ENCODE assay signal across 1 cellular context in the genomic region with DNA sequence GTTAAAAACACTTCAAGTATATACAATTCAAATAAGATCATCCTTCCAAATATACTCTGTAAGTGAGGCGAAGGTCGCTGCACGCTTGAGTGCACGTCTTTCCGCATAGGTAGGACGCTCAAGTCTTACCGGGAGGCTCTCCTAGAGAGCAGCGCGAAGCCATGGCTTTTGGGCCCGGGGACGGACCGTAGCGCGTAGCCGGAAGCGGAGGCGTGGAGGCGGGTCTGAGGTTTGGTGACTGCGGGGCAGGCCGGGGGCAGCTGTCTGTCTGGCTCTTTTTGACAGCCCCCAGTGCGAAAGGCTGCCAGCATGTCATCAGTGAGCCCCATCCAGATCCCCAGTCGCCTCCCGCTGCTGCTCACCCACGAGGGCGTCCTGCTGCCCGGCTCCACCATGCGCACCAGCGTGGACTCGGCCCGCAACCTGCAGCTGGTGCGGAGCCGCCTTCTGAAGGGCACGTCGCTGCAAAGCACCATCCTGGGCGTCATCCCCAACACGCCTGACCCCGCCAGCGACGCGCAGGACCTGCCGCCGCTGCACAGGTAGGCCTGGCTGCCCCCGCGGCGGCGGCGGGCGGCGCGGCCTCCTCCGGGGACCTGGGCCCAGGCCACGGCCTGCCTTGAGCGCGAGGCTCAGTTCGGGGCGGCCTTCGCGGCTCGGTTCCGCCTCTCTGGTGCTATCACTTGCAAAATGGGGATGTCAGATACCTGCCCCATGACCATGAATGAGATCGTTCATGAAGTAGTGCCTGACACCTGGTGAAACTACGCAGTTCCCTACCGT.
TF ChIP-seq lines count a peak whose summit lies in the region.

A gene with protein sequence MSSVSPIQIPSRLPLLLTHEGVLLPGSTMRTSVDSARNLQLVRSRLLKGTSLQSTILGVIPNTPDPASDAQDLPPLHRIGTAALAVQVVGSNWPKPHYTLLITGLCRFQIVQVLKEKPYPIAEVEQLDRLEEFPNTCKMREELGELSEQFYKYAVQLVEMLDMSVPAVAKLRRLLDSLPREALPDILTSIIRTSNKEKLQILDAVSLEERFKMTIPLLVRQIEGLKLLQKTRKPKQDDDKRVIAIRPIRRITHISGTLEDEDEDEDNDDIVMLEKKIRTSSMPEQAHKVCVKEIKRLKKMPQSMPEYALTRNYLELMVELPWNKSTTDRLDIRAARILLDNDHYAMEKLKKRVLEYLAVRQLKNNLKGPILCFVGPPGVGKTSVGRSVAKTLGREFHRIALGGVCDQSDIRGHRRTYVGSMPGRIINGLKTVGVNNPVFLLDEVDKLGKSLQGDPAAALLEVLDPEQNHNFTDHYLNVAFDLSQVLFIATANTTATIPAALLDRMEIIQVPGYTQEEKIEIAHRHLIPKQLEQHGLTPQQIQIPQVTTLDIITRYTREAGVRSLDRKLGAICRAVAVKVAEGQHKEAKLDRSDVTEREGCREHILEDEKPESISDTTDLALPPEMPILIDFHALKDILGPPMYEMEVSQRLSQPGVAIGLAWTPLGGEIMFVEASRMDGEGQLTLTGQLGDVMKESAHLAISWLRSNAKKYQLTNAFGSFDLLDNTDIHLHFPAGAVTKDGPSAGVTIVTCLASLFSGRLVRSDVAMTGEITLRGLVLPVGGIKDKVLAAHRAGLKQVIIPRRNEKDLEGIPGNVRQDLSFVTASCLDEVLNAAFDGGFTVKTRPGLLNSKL (plus strand): TSS at position 221 of the 783 bp plus-strand sequence. CDS start 89 bp downstream, at position 310.

TF ChIP-seq in HepG2, 621 proteins besides CTCF, POLR2A, EP300 and RAD21 (continued from another document and continues in another):
- TF ChIP-seq, protein P1, sequence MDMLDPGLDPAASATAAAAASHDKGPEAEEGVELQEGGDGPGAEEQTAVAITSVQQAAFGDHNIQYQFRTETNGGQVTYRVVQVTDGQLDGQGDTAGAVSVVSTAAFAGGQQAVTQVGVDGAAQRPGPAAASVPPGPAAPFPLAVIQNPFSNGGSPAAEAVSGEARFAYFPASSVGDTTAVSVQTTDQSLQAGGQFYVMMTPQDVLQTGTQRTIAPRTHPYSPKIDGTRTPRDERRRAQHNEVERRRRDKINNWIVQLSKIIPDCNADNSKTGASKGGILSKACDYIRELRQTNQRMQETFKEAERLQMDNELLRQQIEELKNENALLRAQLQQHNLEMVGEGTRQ (IDR thresholded peaks at IDR 0.05; ENCODE audit: low read depth, low read length): no peak
- TF ChIP-seq, protein P1 (CRISPR knock-in tag; IDR thresholded peaks at IDR 0.05; ENCODE audit: borderline replicate concordance): no peak
- TF ChIP-seq TEAD2 (CRISPR knock-in tag; IDR thresholded peaks at IDR 0.05) (no peak), RFXAP (CRISPR knock-in tag; IDR thresholded peaks at IDR 0.05; ENCODE audit: borderline replicate concordance) (peak; percentile 86), ZNF619 (CRISPR knock-in tag; IDR thresholded peaks at IDR 0.05) (peak; percentile 86; the same call in 1 of the 2 replicates), HNF4G (IDR thresholded peaks at IDR 0.05; ENCODE audit: borderline replicate concordance, low read depth, low read length) (peak; percentile 54; the same call in 1 of the 2 replicates), HNF4G (CRISPR knock-in tag; IDR thresholded peaks at IDR 0.05; ENCODE audit: borderline replicate concordance, low read depth) (peak; percentile 80), CREB1 (IDR thresholded peaks at IDR 0.05) (peak; percentile 84), CREB1 (CRISPR knock-in tag; IDR thresholded peaks at IDR 0.05) (peak; percentile 98), KAT7 (CRISPR knock-in tag; IDR thresholded peaks at IDR 0.05; ENCODE audit: borderline replicate concordance) (peak; percentile 99), ZNF547 (CRISPR knock-in tag; IDR thresholded peaks at IDR 0.05) (peak; percentile 49; the same call in 1 of the 2 replicates), GTF2F1 (IDR thresholded peaks at IDR 0.05; ENCODE audit: low read length) (no peak), NFKB2 (CRISPR knock-in tag; IDR thresholded peaks at IDR 0.05; ENCODE audit: borderline replicate concordance) (peak; percentile 94; the same call in 1 of the 2 replicates), NRL (CRISPR knock-in tag; IDR thresholded peaks at IDR 0.05; ENCODE audit: borderline replicate concordance) (peak; percentile 82), ZSCAN31 (CRISPR knock-in tag; IDR thresholded peaks at IDR 0.05; ENCODE audit: low read depth) (peak; percentile 99), ZFP82 (CRISPR knock-in tag; IDR thresholded peaks at IDR 0.05; ENCODE audit: borderline replicate concordance) (peak; percentile 99; the same call in 1 of the 2 replicates), ETV6 (CRISPR knock-in tag; conservative IDR thresholded peaks at IDR 0.05) (peak; percentile 69; the same call in 1 of the 2 replicates), POGZ (CRISPR knock-in tag; IDR thresholded peaks at IDR 0.05) (peak; percentile 98), AGO1 (IDR thresholded peaks at IDR 0.05; ENCODE audit: low read depth, low read length, poor library complexity, severe bottlenecking) (peak; percentile 87), SATB2 (CRISPR knock-in tag; IDR thresholded peaks at IDR 0.05) (peak; percentile 80; the same call in 1 of the 2 replicates), YEATS4 (CRISPR knock-in tag; IDR thresholded peaks at IDR 0.05; ENCODE audit: borderline replicate concordance) (peak; percentile 96), ZNF431 (CRISPR knock-in tag; IDR thresholded peaks at IDR 0.05; ENCODE audit: borderline replicate concordance, low read depth) (peak; percentile 83; the same call in 1 of the 2 replicates)
- TF ChIP-seq, protein P2, sequence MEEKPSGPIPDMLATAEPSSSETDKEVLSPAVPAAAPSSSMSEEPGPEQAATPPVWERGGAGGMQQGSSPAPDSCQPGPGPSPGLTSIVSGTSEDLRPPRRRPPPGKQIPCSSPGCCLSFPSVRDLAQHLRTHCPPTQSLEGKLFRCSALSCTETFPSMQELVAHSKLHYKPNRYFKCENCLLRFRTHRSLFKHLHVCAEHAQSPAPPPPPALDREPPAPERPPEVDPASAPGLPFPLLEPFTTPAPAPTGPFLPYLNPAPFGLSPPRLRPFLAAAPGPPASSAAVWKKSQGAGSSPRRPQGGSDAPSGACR (CRISPR knock-in tag; IDR thresholded peaks at IDR 0.05): peak; percentile 89
- TF ChIP-seq, protein P3, sequence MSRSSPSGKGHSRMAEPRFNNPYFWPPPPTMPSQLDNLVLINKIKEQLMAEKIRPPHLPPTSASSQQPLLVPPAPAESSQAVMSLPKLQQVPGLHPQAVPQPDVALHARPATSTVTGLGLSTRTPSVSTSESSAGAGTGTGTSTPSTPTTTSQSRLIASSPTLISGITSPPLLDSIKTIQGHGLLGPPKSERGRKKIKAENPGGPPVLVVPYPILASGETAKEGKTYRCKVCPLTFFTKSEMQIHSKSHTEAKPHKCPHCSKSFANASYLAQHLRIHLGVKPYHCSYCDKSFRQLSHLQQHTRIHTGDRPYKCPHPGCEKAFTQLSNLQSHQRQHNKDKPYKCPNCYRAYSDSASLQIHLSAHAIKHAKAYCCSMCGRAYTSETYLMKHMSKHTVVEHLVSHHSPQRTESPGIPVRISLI (CRISPR knock-in tag; IDR thresholded peaks at IDR 0.05; ENCODE audit: borderline replicate concordance): peak; percentile 53; the same call in 1 of the 2 replicates
- TF ChIP-seq, protein P4, sequence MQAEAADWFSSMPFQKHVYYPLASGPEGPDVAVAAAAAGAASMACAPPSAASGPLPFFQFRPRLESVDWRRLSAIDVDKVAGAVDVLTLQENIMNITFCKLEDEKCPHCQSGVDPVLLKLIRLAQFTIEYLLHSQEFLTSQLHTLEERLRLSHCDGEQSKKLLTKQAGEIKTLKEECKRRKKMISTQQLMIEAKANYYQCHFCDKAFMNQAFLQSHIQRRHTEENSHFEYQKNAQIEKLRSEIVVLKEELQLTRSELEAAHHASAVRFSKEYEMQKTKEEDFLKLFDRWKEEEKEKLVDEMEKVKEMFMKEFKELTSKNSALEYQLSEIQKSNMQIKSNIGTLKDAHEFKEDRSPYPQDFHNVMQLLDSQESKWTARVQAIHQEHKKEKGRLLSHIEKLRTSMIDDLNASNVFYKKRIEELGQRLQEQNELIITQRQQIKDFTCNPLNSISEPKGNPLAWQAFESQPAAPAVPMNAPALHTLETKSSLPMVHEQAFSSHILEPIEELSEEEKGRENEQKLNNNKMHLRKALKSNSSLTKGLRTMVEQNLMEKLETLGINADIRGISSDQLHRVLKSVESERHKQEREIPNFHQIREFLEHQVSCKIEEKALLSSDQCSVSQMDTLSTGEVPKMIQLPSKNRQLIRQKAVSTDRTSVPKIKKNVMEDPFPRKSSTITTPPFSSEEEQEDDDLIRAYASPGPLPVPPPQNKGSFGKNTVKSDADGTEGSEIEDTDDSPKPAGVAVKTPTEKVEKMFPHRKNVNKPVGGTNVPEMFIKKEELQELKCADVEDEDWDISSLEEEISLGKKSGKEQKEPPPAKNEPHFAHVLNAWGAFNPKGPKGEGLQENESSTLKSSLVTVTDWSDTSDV (CRISPR knock-in tag; IDR thresholded peaks at IDR 0.05): peak; percentile 76; the same call in 1 of the 2 replicates
- TF ChIP-seq, protein P5, sequence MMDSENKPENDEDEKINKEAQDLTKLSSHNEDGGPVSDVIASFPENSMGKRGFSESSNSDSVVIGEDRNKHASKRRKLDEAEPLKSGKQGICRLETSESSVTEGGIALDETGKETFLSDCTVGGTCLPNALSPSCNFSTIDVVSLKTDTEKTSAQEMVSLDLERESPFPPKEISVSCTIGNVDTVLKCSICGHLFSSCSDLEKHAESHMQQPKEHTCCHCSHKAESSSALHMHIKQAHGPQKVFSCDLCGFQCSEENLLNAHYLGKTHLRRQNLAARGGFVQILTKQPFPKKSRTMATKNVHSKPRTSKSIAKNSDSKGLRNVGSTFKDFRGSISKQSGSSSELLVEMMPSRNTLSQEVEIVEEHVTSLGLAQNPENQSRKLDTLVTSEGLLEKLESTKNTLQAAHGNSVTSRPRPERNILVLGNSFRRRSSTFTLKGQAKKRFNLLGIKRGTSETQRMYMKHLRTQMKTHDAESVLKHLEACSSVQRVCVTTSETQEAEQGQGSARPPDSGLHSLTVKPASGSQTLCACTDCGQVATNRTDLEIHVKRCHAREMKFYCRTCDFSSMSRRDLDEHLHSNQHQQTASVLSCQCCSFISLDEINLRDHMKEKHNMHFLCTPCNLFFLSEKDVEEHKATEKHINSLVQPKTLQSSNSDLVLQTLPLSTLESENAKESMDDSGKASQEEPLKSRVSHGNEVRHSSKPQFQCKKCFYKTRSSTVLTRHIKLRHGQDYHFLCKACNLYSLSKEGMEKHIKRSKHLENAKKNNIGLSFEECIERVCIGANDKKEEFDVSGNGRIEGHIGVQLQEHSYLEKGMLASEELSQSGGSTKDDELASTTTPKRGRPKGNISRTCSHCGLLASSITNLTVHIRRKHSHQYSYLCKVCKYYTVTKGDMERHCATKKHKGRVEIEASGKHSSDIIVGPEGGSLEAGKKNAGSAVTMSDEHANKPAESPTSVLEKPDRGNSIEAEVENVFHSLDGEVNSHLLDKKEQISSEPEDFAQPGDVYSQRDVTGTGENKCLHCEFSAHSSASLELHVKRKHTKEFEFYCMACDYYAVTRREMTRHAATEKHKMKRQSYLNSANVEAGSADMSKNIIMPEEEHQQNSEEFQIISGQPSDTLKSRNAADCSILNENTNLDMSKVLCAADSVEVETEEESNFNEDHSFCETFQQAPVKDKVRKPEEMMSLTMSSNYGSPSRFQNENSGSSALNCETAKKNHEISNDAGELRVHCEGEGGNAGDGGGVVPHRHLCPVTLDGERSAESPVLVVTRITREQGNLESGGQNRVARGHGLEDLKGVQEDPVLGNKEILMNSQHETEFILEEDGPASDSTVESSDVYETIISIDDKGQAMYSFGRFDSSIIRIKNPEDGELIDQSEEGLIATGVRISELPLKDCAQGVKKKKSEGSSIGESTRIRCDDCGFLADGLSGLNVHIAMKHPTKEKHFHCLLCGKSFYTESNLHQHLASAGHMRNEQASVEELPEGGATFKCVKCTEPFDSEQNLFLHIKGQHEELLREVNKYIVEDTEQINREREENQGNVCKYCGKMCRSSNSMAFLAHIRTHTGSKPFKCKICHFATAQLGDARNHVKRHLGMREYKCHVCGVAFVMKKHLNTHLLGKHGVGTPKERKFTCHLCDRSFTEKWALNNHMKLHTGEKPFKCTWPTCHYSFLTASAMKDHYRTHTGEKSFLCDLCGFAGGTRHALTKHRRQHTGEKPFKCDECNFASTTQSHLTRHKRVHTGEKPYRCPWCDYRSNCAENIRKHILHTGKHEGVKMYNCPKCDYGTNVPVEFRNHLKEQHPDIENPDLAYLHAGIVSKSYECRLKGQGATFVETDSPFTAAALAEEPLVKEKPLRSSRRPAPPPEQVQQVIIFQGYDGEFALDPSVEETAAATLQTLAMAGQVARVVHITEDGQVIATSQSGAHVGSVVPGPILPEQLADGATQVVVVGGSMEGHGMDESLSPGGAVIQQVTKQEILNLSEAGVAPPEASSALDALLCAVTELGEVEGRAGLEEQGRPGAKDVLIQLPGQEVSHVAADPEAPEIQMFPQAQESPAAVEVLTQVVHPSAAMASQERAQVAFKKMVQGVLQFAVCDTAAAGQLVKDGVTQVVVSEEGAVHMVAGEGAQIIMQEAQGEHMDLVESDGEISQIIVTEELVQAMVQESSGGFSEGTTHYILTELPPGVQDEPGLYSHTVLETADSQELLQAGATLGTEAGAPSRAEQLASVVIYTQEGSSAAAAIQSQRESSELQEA (CRISPR knock-in tag; IDR thresholded peaks at IDR 0.05; ENCODE audit: not compliant biosample characterization): no peak
- TF ChIP-seq, protein P6, sequence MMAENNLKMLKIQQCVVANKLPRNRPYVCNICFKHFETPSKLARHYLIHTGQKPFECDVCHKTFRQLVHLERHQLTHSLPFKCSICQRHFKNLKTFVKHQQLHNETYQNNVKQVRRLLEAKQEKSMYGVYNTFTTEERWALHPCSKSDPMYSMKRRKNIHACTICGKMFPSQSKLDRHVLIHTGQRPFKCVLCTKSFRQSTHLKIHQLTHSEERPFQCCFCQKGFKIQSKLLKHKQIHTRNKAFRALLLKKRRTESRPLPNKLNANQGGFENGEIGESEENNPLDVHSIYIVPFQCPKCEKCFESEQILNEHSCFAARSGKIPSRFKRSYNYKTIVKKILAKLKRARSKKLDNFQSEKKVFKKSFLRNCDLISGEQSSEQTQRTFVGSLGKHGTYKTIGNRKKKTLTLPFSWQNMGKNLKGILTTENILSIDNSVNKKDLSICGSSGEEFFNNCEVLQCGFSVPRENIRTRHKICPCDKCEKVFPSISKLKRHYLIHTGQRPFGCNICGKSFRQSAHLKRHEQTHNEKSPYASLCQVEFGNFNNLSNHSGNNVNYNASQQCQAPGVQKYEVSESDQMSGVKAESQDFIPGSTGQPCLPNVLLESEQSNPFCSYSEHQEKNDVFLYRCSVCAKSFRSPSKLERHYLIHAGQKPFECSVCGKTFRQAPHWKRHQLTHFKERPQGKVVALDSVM (CRISPR knock-in tag; IDR thresholded peaks at IDR 0.05): peak; percentile 71
- TF ChIP-seq, protein P7, sequence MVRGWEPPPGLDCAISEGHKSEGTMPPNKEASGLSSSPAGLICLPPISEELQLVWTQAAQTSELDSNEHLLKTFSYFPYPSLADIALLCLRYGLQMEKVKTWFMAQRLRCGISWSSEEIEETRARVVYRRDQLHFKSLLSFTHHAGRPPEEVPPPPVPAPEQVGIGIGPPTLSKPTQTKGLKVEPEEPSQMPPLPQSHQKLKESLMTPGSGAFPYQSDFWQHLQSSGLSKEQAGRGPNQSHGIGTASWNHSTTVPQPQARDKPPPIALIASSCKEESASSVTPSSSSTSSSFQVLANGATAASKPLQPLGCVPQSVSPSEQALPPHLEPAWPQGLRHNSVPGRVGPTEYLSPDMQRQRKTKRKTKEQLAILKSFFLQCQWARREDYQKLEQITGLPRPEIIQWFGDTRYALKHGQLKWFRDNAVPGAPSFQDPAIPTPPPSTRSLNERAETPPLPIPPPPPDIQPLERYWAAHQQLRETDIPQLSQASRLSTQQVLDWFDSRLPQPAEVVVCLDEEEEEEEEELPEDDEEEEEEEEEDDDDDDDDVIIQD (CRISPR knock-in tag; IDR thresholded peaks at IDR 0.05; ENCODE audit: low read depth): peak; percentile 87
